In the genomic region with DNA sequence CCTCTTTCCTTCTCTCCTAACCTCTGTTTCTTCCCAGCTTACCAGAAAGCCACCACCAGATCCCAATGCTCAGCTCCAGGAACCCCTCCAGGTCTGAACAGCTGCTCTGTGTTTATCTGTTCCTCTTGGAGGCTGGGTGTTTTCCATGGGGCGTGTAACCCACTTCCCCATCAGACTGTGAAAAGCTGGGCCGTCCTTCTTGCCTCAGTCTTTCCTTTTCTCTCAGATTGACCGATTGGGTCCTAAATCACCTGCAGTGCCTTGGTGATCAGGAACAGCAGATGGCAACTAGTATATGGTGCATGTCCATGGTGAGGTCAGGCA, we compare ENCODE assay signal across 13 cellular contexts. TPM values are rescaled to one million over a fixed set of nuclear protein-coding genes. Genes with fewer than 3 reads are reported as not detected.
A peak's percentile ranks its signal among the peaks of the same experiment; 100 is the strongest.
DNase-seq lines count a peak whose midpoint lies in the region; ATAC-seq and TF ChIP-seq lines count a peak whose summit lies in the region.
"Had no signal": no experiment of that assay in that cellular context is flagged by ENCODE, and none has a peak within 500 bp of the region (broad histone marks: within the 10 kb centered on the region; RNA-seq: fewer than 3 reads in every experiment).

No MANE protein-coding gene starts in this region.

- peaks cover 56% of the 10 kb centered on the region for H3K4me1 ChIP-seq in adipocyte (ENCODE audit: control insufficient read depth, insufficient read depth, low read length)
- H3K4me1 ChIP-seq in heart right ventricle = peaks cover 33 to 89% (median 74%) of the 10 kb centered on the region in 9 donors

- peak in 2 of 8 donors; percentile 2 to 18 for ATAC-seq in heart right ventricle
- no peak for ATAC-seq in HG03097 (IDR thresholded peaks at IDR 0.05; ENCODE audit: low FRiP score, unreplicated experiment)

- H3K9me3 ChIP-seq in adipocyte (ENCODE audit: control insufficient read depth, low read length) (no peaks in the 10 kb centered on the region), heart right ventricle (no peaks in the 10 kb centered on the region)

- no peak overlapping the region for H3K27ac Mint-ChIP-seq in chondrocyte (ENCODE audit: unreplicated experiment)
- H3K27ac Mint-ChIP-seq: activated B cell treated with CpG ODN at 0.5 μM for 24 hours; activated T-cell treated with anti-CD3 and anti-CD28 coated beads, Interleukin-2, amount 50 U/mL, for 24 hours; B cell had no signal

- H3K4me1 Mint-ChIP-seq in chondrocyte (ENCODE audit: low read depth) = peaks cover 20% of the 10 kb centered on the region

- no peak for TF ChIP-seq CTCF in AG10803 (conservative IDR thresholded peaks at IDR 0.05; ENCODE audit: low read length)
- TF ChIP-seq CTCF in heart right ventricle (IDR thresholded peaks at IDR 0.05) = no peak
- TF ChIP-seq CTCF in chondrocyte (IDR thresholded peaks at IDR 0.05) = no peak

- peak overlapping the region; percentile 57 for H3K9ac ChIP-seq in adipocyte (ENCODE audit: low read length)

- H3K27me3 ChIP-seq in adipocyte (replicated peaks; ENCODE audit: control insufficient read depth, insufficient read depth, low read length) (no peaks in the 10 kb centered on the region), heart right ventricle (peaks cover 0 to 17% (median 0%) of the 10 kb centered on the region in 7 donors)

- no peak overlapping the region for H3K4me3 Mint-ChIP-seq in chondrocyte (ENCODE audit: unreplicated experiment)
- H3K4me3 Mint-ChIP-seq: activated B cell treated with CpG ODN at 0.5 μM for 24 hours; activated T-cell treated with anti-CD3 and anti-CD28 coated beads, Interleukin-2, amount 50 U/mL, for 24 hours; B cell had no signal

- no peaks in the 10 kb centered on the region for H3K9me3 Mint-ChIP-seq in chondrocyte (ENCODE audit: low read depth)
- H3K9me3 Mint-ChIP-seq: activated B cell treated with CpG ODN at 0.5 μM for 24 hours; activated T-cell treated with anti-CD3 and anti-CD28 coated beads, Interleukin-2, amount 50 U/mL, for 24 hours had no signal

- 66 to 84% methylated on average over 3 of the region's 3 CpGs for WGBS in heart right ventricle, 2 donors

- H3K36me3 Mint-ChIP-seq in chondrocyte (ENCODE audit: low read depth) = no peaks in the 10 kb centered on the region

- intact Hi-C loops in heart right ventricle (cut with DNase I) = loop anchor here in 7 of 10 donors (5.0 to 10.0 kb wide), 6 partner anchors 38 to 256 kb away; no protein-coding TSS in a partner anchor

- H3K4me3 ChIP-seq in AG10803 (ENCODE audit: low read length) (peak overlapping the region; percentile 44), adipocyte (ENCODE audit: low read length) (peak overlapping the region; percentile 68), heart right ventricle (peak overlapping the region in 3 of 10 donors; percentile 2 to 15 (median 12)), skeletal muscle cell (ENCODE audit: low read depth, low read length) (peak overlapping the region; percentile 23)

- H3K27ac ChIP-seq in heart right ventricle = peak overlapping the region; percentile 12 to 90 (median 66)

- H3K36me3 ChIP-seq in adipocyte (ENCODE audit: control insufficient read depth, insufficient read depth, low read length, severe bottlenecking) = no peaks in the 10 kb centered on the region
- no peaks in the 10 kb centered on the region for H3K36me3 ChIP-seq in heart right ventricle

- DNase-seq in AG10803 (ENCODE audit: low read depth) (no peak), adipocyte (ENCODE audit: low read depth) (no peak), heart right ventricle (no peak), skeletal muscle cell (ENCODE audit: low read depth) (no peak), chondrocyte (ENCODE audit: low spot score) (no peak), nucleus accumbens (lab: John Stamatoyannopoulos, UW) (no peak), DMS114 treated with DMSO at 0.1 percent for 48 hours (lab: John Stamatoyannopoulos, UW; ENCODE audit: unreplicated experiment) (no peak)
- DNase-seq: activated B cell treated with CpG ODN at 0.5 μM for 24 hours; activated T-cell treated with anti-CD3 and anti-CD28 coated beads, Interleukin-2, amount 50 U/mL, for 24 hours; erythroblast; substantia nigra had no signal

- peaks cover 21% of the 10 kb centered on the region for H3K27me3 Mint-ChIP-seq in chondrocyte (ENCODE audit: low read depth)

RNA-seq across cellular contexts. Expression of a gene that starts 4.8 kb away (rescaled TPM):
- total RNA-seq in heart right ventricle = 10 to 100 TPM; 30.6 to 44.9 (median 36.0) TPM
- 10 to 100 TPM in 1 of 2 donors, 1 to 10 TPM in 1; 6.9 to 14.2 TPM for polyA plus RNA-seq in heart right ventricle
- total RNA-seq in chondrocyte = 40.2 to 46.0 TPM (median 45.7 TPM) in 3 replicates
